ENCODE assay signal across 27 cellular contexts in genomic region chr2:36717556-36718266, GRCh38. TPM values are rescaled to one million over a fixed set of nuclear protein-coding genes. Genes with fewer than 3 reads are reported as not detected.
"Had no signal": no experiment of that assay in that cellular context is flagged by ENCODE, and none has a peak within 500 bp of the region (broad histone marks: within the 10 kb centered on the region; RNA-seq: fewer than 3 reads in every experiment).

No MANE protein-coding gene starts in this region.

- H3K27me3 ChIP-seq: foreskin keratinocyte, heart right ventricle, pancreas, stomach, thyroid gland, vagina had no signal

- DNase-seq: cortex of kidney; effector memory CD8-positive, alpha-beta T cell; foreskin keratinocyte; glutamatergic neuron; heart right ventricle; hippocampal formation; islet precursor cell; naive thymus-derived CD8-positive, alpha-beta T cell; occipital lobe; pancreas; stimulated activated CD4-positive, alpha-beta T cell treated with anti-CD3 and anti-CD28 coated beads, Interleukin-12 subunit alpha, Interleukin-12 subunit beta, amount 100 ng/mL, for 4 hours; stimulated activated CD4-positive, alpha-beta T cell treated with anti-CD3 and anti-CD28 coated beads, Interleukin-1b, Interleukin-23, amount 100 ng/mL, for 48 hours; stimulated activated CD4-positive, alpha-beta T cell treated with anti-CD3 and anti-CD28 coated beads, Interleukin-4, amount 100 ng/mL, for 24 hours; stimulated activated naive CD4-positive, alpha-beta T cell treated with Interleukin-2 at 50 U/mL for 16 hours; stomach; thyroid gland; trophoblast cell had no signal

- H3K27ac Mint-ChIP-seq: effector memory CD8-positive, alpha-beta T cell; memory B cell; naive thymus-derived CD8-positive, alpha-beta T cell; stimulated activated effector memory CD8-positive, alpha-beta T cell treated with anti-CD3 and anti-CD28 coated beads, Interleukin-12 subunit alpha, Interleukin-12 subunit beta, amount 100 ng/mL, for 72 hours had no signal

- H3K9me3 ChIP-seq: pancreas, thyroid gland, vagina had no signal

- FAIRE-seq: endometrium, pancreas had no signal

- ATAC-seq: effector memory CD8-positive, alpha-beta T cell; foreskin keratinocyte; heart right ventricle; naive thymus-derived CD8-positive, alpha-beta T cell; pancreas; sciatic nerve; stimulated activated effector memory CD8-positive, alpha-beta T cell treated with anti-CD3 and anti-CD28 coated beads, Interleukin-12 subunit alpha, Interleukin-12 subunit beta, amount 100 ng/mL, for 72 hours had no signal

- H3K4me3 ChIP-seq: heart right ventricle, lung, pancreas, smooth muscle cell, stomach, thyroid gland, vagina had no signal

- H3K9me3 Mint-ChIP-seq: effector memory CD8-positive, alpha-beta T cell had no signal

- H3K4me1 ChIP-seq: foreskin keratinocyte, heart right ventricle, pancreas, stomach, thyroid gland, vagina had no signal

- H3K27ac ChIP-seq: foreskin keratinocyte, heart right ventricle, pancreas, stomach, thyroid gland, vagina had no signal

- H3K4me2 ChIP-seq: smooth muscle cell had no signal

- H3K36me3 ChIP-seq: heart right ventricle, pancreas, stomach, thyroid gland, vagina had no signal

- H3K4me1 Mint-ChIP-seq: memory B cell; stimulated activated effector memory CD8-positive, alpha-beta T cell treated with anti-CD3 and anti-CD28 coated beads, Interleukin-12 subunit alpha, Interleukin-12 subunit beta, amount 100 ng/mL, for 72 hours had no signal

- H3K4me3 Mint-ChIP-seq: effector memory CD8-positive, alpha-beta T cell; memory B cell; naive thymus-derived CD8-positive, alpha-beta T cell; stimulated activated effector memory CD8-positive, alpha-beta T cell treated with anti-CD3 and anti-CD28 coated beads, Interleukin-12 subunit alpha, Interleukin-12 subunit beta, amount 100 ng/mL, for 72 hours had no signal

- H3K36me3 Mint-ChIP-seq: memory B cell; naive thymus-derived CD8-positive, alpha-beta T cell; stimulated activated effector memory CD8-positive, alpha-beta T cell treated with anti-CD3 and anti-CD28 coated beads, Interleukin-12 subunit alpha, Interleukin-12 subunit beta, amount 100 ng/mL, for 72 hours had no signal

RNA-seq across cellular contexts. Expression of gene VIT, which starts 21.2 kb away (rescaled TPM):
- total RNA-seq: foreskin keratinocyte; myocyte; naive thymus-derived CD8-positive, alpha-beta T cell; occipital lobe; temporal lobe had no signal
- polyA plus RNA-seq: foreskin keratinocyte, neural cell, smooth muscle cell had no signal
